Comparison of ENCODE assay signal across 36 cellular contexts in genomic region chr14:70394674-70395073, GRCh38. TPM values are rescaled to one million over a fixed set of nuclear protein-coding genes. Genes with fewer than 3 reads are reported as not detected.
"Had no signal": no experiment of that assay in that cellular context is flagged by ENCODE, and none has a peak within 500 bp of the region (broad histone marks: within the 10 kb centered on the region; RNA-seq: fewer than 3 reads in every experiment).

No MANE protein-coding gene starts in this region.

- H3K36me3 ChIP-seq: adrenal gland, brain microvascular endothelial cell, breast epithelium had no signal

- DNase-seq: activated B cell treated with CpG ODN at 0.5 μM for 24 hours; activated CD4-positive, alpha-beta memory T cell treated with anti-CD3 and anti-CD28 coated beads for 36 hours; activated CD4-positive, alpha-beta T cell treated with anti-CD3 and anti-CD28 coated beads for 4 hours; activated CD4-positive, alpha-beta T cell treated with anti-CD3 and anti-CD28 coated beads, Interleukin-2, amount 10 ng/mL, durations not matched to agents 24 days and 14 days; activated CD4-positive, alpha-beta T cell treated with anti-CD3 and anti-CD28 coated beads, Interleukin-2, amount 50 U/mL, for 1 hour; activated CD4-positive, alpha-beta T cell treated with anti-CD3 and anti-CD28 coated beads, Interleukin-2, amount 50 U/mL, for 4 hours; activated CD4-positive, CD25-positive, alpha-beta regulatory T cell treated with anti-CD3 and anti-CD28 coated beads, Interleukin-2, amount 50 U/mL, for 72 hours; activated CD8-positive, alpha-beta memory T cell treated with anti-CD3 and anti-CD28 coated beads, Interleukin-2, amount 50 U/mL, for 4 hours; activated CD8-positive, alpha-beta T cell treated with anti-CD3 and anti-CD28 coated beads for 36 hours; activated effector memory CD4-positive, alpha-beta T cell treated with anti-CD3 and anti-CD28 coated beads, Interleukin-2, amount 50 U/mL, for 16 hours; activated gamma-delta T cell treated with Interleukin-2 at 50 U/mL for 16 hours; activated naive CD4-positive, alpha-beta T cell; activated naive CD4-positive, alpha-beta T cell treated with anti-CD3 and anti-CD28 coated beads for 36 hours; activated naive CD4-positive, alpha-beta T cell treated with anti-CD3 and anti-CD28 coated beads, Interleukin-2, amount 50 U/mL, for 16 hours; activated naive CD8-positive, alpha-beta T cell treated with anti-CD3 and anti-CD28 coated beads for 36 hours; activated T-cell treated with anti-CD3 and anti-CD28 coated beads for 4 hours; activated T-cell treated with anti-CD3 and anti-CD28 coated beads, Interleukin-2, amount 50 U/mL, for 1 hour; activated T-cell treated with anti-CD3 and anti-CD28 coated beads, Interleukin-2, amount 50 U/mL, for 4 hours; activated T-cell treated with anti-CD3 and anti-CD28 coated beads, Interleukin-2, amount 50 U/mL, for 72 hours; adrenal gland; amniotic stem cell; aorta; body of pancreas; brain microvascular endothelial cell; central memory CD4-positive, alpha-beta T cell; T-helper 17 cell; T1000 had no signal

- H3K4me1 ChIP-seq: adrenal gland, body of pancreas, breast epithelium had no signal

- H3K4me3 ChIP-seq: adrenal gland, body of pancreas, breast epithelium had no signal

- ATAC-seq: activated CD8-positive, alpha-beta T cell treated with anti-CD3 and anti-CD28 coated beads for 36 hours; activated naive CD4-positive, alpha-beta T cell treated with anti-CD3 and anti-CD28 coated beads, Interleukin-2, amount 50 U/mL, for 72 hours; activated T-cell treated with anti-CD3 and anti-CD28 coated beads, Interleukin-2, amount 50 U/mL, for 4 hours; activated T-cell treated with anti-CD3 and anti-CD28 coated beads, Interleukin-2, amount 50 U/mL, for 72 hours; activated T-helper 17 cell treated with anti-CD3 and anti-CD28 coated beads, Interleukin-2, amount 50 U/mL, for 72 hours; body of pancreas; T-helper 17 cell had no signal

- FAIRE-seq: astrocyte, TTC549 had no signal

- H3K27me3 ChIP-seq: adrenal gland, body of pancreas, brain microvascular endothelial cell, breast epithelium had no signal

- H3K27ac ChIP-seq: adrenal gland, body of pancreas, brain microvascular endothelial cell, breast epithelium, VCaP had no signal

- H3K9me3 ChIP-seq: adrenal gland, body of pancreas, breast epithelium had no signal

RNA-seq across cellular contexts. Expression of gene ADAM21, which starts 57.3 kb away (rescaled TPM):
- total RNA-seq: activated CD4-positive, alpha-beta T cell treated with anti-CD3 and anti-CD28 coated beads, Interleukin-2, amount 10 ng/mL, durations not matched to agents 24 days and 14 days; activated T-helper 1 cell treated with anti-CD3 and anti-CD28 coated beads, Interleukin-12 subunit alpha, Interleukin-12 subunit beta, Interleukin-2, Interleukin-4 antibody, amounts not matched to agents 30 ng/mL and 10 ng/mL and 1 ng/mL, durations not matched to agents 14 hours and 24 hours and 36 hours; activated T-helper 17 cell treated with anti-CD3 and anti-CD28 coated beads, Interleukin-2, amount 50 U/mL, for 72 hours; T-helper 1 cell treated with Interleukin-12 subunit alpha and Interleukin-12 subunit beta and Interleukin-4 antibody, amounts not matched to agents 30 ng/mL and 1 ng/mL, for 36 hours; T-helper 17 cell; T-helper 2 cell treated with Interferon-gamma antibody and Interleukin-4, amounts not matched to agents 100 ng/mL and 5 ng/mL, for 36 hours had no signal
- polyA plus RNA-seq: aorta had no signal
